ENCODE assay signal across 13 cellular contexts in genomic region chr3:46461971-46462910, GRCh38. TPM values are rescaled to one million over a fixed set of nuclear protein-coding genes. Genes with fewer than 3 reads are reported as not detected.
DNase-seq lines count a peak whose midpoint lies in the region; TF ChIP-seq lines count a peak whose summit lies in the region.
"Had no signal": no experiment of that assay in that cellular context is flagged by ENCODE, and none has a peak within 500 bp of the region (broad histone marks: within the 10 kb centered on the region; RNA-seq: fewer than 3 reads in every experiment).

No MANE protein-coding gene starts in this region.

- H3K4me3 ChIP-seq in SJSA1: no peak overlapping the region

- intact Hi-C loops in cardiac septum (cut with DNase I): no loop called here

- H3K9me3 ChIP-seq in SJSA1 (replicated peaks): no peaks in the 10 kb centered on the region

- peaks cover 18% of the 10 kb centered on the region for H3K4me1 ChIP-seq in SJSA1 (replicated peaks)

- TF ChIP-seq CTCF in GM13977 (IDR thresholded peaks at IDR 0.05; ENCODE audit: extremely low read depth, insufficient read depth, missing control alignments): no peak
- TF ChIP-seq CTCF in type B pancreatic cell (conservative IDR thresholded peaks at IDR 0.05): no peak

- peak overlapping the region; percentile 12 for H3K27ac ChIP-seq in SJSA1

- no peaks in the 10 kb centered on the region for H3K36me3 ChIP-seq in SJSA1

- H3K9me3 Mint-ChIP-seq in type B pancreatic cell: no peaks in the 10 kb centered on the region

- no peaks in the 10 kb centered on the region for H3K36me3 Mint-ChIP-seq in type B pancreatic cell
- H3K36me3 Mint-ChIP-seq: brain had no signal

- H3K27ac Mint-ChIP-seq in type B pancreatic cell: no peak overlapping the region
- H3K27ac Mint-ChIP-seq: brain, naive B cell had no signal

- in situ Hi-C loops in GM13977 (cut with MboI; ENCODE audit: low pct_unique_long_range_greater_than_20kb, low sequenced_read_pairs, unreplicated experiment): no loop called here

- H3K27me3 Mint-ChIP-seq in type B pancreatic cell: peaks cover 51% of the 10 kb centered on the region

- DNase-seq in HT1080 (ENCODE audit: low read depth) (peak; percentile 53), SJSA1 (ENCODE audit: low read depth in 1 of 2, low spot score in 2 of 2) (peak; percentile 51 to 72), cardiac septum (ENCODE audit: low spot score) (peak; percentile 74), renal cortical epithelial cell (ENCODE audit: low read depth) (peak; percentile 18), glomerular visceral epithelial cell (ENCODE audit: extremely low spot score) (no peak), nucleus accumbens (lab: John Stamatoyannopoulos, UW) (no peak), GM13977 (ENCODE audit: low spot score) (no peak), type B pancreatic cell (ENCODE audit: extremely low spot score, unreplicated experiment) (no peak)
- DNase-seq: DMS79 treated with DMSO at 0.1 percent for 48 hours, naive B cell, NCI-H2029 treated with DMSO at 0.1 percent for 48 hours had no signal

- no peaks in the 10 kb centered on the region for H3K4me1 Mint-ChIP-seq in type B pancreatic cell (ENCODE audit: unreplicated experiment)
- H3K4me1 Mint-ChIP-seq: brain, naive B cell had no signal

- H3K27me3 ChIP-seq in SJSA1 (replicated peaks): no peaks in the 10 kb centered on the region

- H3K4me3 Mint-ChIP-seq in type B pancreatic cell: no peak overlapping the region
- H3K4me3 Mint-ChIP-seq: brain, naive B cell had no signal

RNA-seq across cellular contexts. Expression of gene LTF, which starts 2.5 kb away (rescaled TPM):
- total RNA-seq in HT1080 (2014; rRNA removed; shearing (Covaris generic)): 0.16 and 0.63 TPM in 2 replicates
- 0.63 and 1.0 TPM in 2 replicates for polyA plus RNA-seq in HT1080 (2015; cell fraction: cytosol; rRNA removed)
- polyA plus RNA-seq in HT1080 (2015; cell fraction: nucleus; rRNA removed): 1.4 and 2.0 TPM in 2 replicates
- 0.08 TPM in 1 of 2 replicates, not detected in the other for total RNA-seq in SJSA1 (2014; rRNA removed; shearing (Covaris generic))
- total RNA-seq in cardiac septum (5.4 TPM), renal cortical epithelial cell (1.7 and 299 TPM in 2 replicates), type B pancreatic cell (ENCODE audit: low replicate concordance) (not detected in 2 replicates)
- total RNA-seq: glomerular endothelial cell had no signal

RNA-seq across cellular contexts. Expression of gene RTP3, which starts 35.5 kb away (rescaled TPM):
- not detected in 2 replicates for total RNA-seq in HT1080 (2014; rRNA removed; shearing (Covaris generic))
- 0.15 and 0.24 TPM in 2 replicates for polyA plus RNA-seq in HT1080 (2015; cell fraction: cytosol; rRNA removed)
- not detected in 2 replicates for polyA plus RNA-seq in HT1080 (2015; cell fraction: nucleus; rRNA removed)
- total RNA-seq in SJSA1 (2014; rRNA removed; shearing (Covaris generic)): not detected in 2 replicates
- not detected for total RNA-seq in cardiac septum
- total RNA-seq in renal cortical epithelial cell: not detected in 2 replicates
- not detected in 2 replicates for total RNA-seq in type B pancreatic cell (ENCODE audit: low replicate concordance)
- total RNA-seq: glomerular endothelial cell had no signal

RNA-seq across cellular contexts. Expression of gene CCRL2, which starts 55.2 kb away (rescaled TPM):
- total RNA-seq in HT1080 (2014; rRNA removed; shearing (Covaris generic)): 2.6 and 3.7 TPM in 2 replicates
- polyA plus RNA-seq in HT1080 (2015; cell fraction: cytosol; rRNA removed): 1.9 and 2.6 TPM in 2 replicates
- polyA plus RNA-seq in HT1080 (2015; cell fraction: nucleus; rRNA removed): 4.2 and 5.2 TPM in 2 replicates
- total RNA-seq in SJSA1 (2014; rRNA removed; shearing (Covaris generic)): 0.97 TPM in 1 of 2 replicates, not detected in the other
- total RNA-seq in cardiac septum (1.3 TPM), renal cortical epithelial cell (not detected in 2 replicates), type B pancreatic cell (ENCODE audit: low replicate concordance) (0.17 and 0.34 TPM in 2 replicates)

Comparison
In these comparisons a context has a peak if more than half of its experiments do, and no peak if none do; other contexts are left out.
1. DNase-seq: peak in HT1080 (single experiment), SJSA1 (2 of 2), cardiac septum (single experiment) and renal cortical epithelial cell (single experiment); none in glomerular visceral epithelial cell (single experiment), nucleus accumbens (0 of 56), GM13977 (single experiment) and type B pancreatic cell (single experiment).